ENCODE assay signal across 7 cellular contexts in the genomic region with DNA sequence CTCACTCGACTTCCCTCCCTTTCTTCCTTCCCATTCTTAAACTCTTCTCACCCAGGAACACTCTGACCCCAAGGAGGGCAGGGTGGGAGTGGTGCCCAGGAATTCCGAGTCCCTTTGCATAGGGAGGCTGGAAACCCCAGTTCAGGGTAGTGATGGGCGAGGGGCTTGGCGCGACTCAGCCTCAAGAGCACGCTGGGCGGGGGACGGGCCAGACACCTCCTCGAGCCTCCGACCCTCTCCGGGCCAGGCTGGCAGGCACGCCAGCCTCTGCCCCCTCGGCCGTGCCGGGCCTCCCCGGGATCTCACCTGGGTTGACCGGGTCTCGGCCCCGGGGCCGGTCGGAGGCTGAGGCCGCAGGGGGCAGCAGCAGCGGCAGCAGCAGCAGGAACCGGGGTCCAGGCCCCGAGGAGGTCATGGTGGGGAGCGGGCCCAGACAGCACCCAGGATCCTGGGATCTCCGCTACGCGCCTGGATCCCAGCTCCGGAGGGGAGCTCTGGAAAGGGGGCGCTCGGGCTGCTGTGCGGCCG. TPM values are rescaled to one million over a fixed set of nuclear protein-coding genes. Genes with fewer than 3 reads are reported as not detected.
DNase-seq lines count a peak whose midpoint lies in the region; ATAC-seq and TF ChIP-seq lines count a peak whose summit lies in the region.

No MANE protein-coding gene starts in this region.

- H3K36me3 ChIP-seq in SJSA1 = peaks cover 33% of the 10 kb centered on the region
- peaks cover 0 to 51% (median 0%) of the 10 kb centered on the region in 3 donors for H3K36me3 ChIP-seq in esophagus squamous epithelium
- no peaks in the 10 kb centered on the region for H3K36me3 ChIP-seq in parathyroid adenoma (ENCODE audit: control insufficient read depth, insufficient read depth, low read length)

- intact Hi-C loops in esophagus squamous epithelium (cut with DNase I) = no loop called here

- H3K4me2 ChIP-seq in parathyroid adenoma (ENCODE audit: low read length) = peak overlapping the region; percentile 99

- TF ChIP-seq CTCF in esophagus squamous epithelium (IDR thresholded peaks at IDR 0.05) (no peak), parathyroid adenoma (IDR thresholded peaks at IDR 0.05) (peak; percentile 20)

- TF ChIP-seq POLR2A in esophagus squamous epithelium (IDR thresholded peaks at IDR 0.05) = no peak

- peak overlapping the region; percentile 91 for H2AFZ ChIP-seq in parathyroid adenoma

- 0% methylated on average over 4 to 9 of the region's 34 CpGs for WGBS in esophagus squamous epithelium, 2 donors

- peak in 1 of 2 experiments; percentile 58 for DNase-seq in SJSA1 (ENCODE audit: low read depth in 1 of 2, low spot score in 2 of 2)
- no peak for DNase-seq in esophagus squamous epithelium (lab: John Stamatoyannopoulos, UW)
- DNase-seq in COLO668 (lab: John Stamatoyannopoulos, UW; ENCODE audit: unreplicated experiment) = no peak

- H3K4me3 ChIP-seq in SJSA1 (peak overlapping the region; percentile 65), esophagus squamous epithelium (peak overlapping the region; percentile 57 to 90 (median 78)), parathyroid adenoma (ENCODE audit: low read depth, low read length) (peak overlapping the region; percentile 95)

- peak; percentile 32 for ATAC-seq in GM18867 (IDR thresholded peaks at IDR 0.05; ENCODE audit: unreplicated experiment)
- peak; percentile 17 for ATAC-seq in HG02678 (IDR thresholded peaks at IDR 0.05; ENCODE audit: unreplicated experiment)
- no peak for ATAC-seq in HG02938 (IDR thresholded peaks at IDR 0.05; ENCODE audit: unreplicated experiment)

- H3K27ac ChIP-seq in SJSA1 = peak overlapping the region; percentile 81
- peak overlapping the region; percentile 77 to 95 (median 90) for H3K27ac ChIP-seq in esophagus squamous epithelium
- peak overlapping the region; percentile 94 for H3K27ac ChIP-seq in parathyroid adenoma

- peaks cover 32% of the 10 kb centered on the region for H3K79me2 ChIP-seq in parathyroid adenoma

- H3K27me3 ChIP-seq in SJSA1 (replicated peaks) (no peaks in the 10 kb centered on the region), esophagus squamous epithelium (no peaks in the 10 kb centered on the region), parathyroid adenoma (ENCODE audit: control insufficient read depth, insufficient read depth, low read length) (no peaks in the 10 kb centered on the region)

- H3K9me3 ChIP-seq in SJSA1 (replicated peaks) (no peaks in the 10 kb centered on the region), esophagus squamous epithelium (no peaks in the 10 kb centered on the region), parathyroid adenoma (ENCODE audit: control insufficient read depth, low read length) (no peaks in the 10 kb centered on the region)

- H3K9ac ChIP-seq in parathyroid adenoma = no peak overlapping the region

- peaks cover 11% of the 10 kb centered on the region for H3K4me1 ChIP-seq in SJSA1 (replicated peaks)
- H3K4me1 ChIP-seq in esophagus squamous epithelium = peaks cover 21 to 56% (median 22%) of the 10 kb centered on the region in 3 donors
- no peaks in the 10 kb centered on the region for H3K4me1 ChIP-seq in parathyroid adenoma

RNA-seq across cellular contexts. Expression of a gene that starts 0.5 kb away (rescaled TPM):
- 71.3 and 88.2 TPM in 2 replicates for total RNA-seq in SJSA1 (2014; rRNA removed; shearing (Covaris generic))
- 10 to 100 TPM in 2 of 4 donors, 1 to 10 TPM in 2; 2.5 to 14.5 (median 9.7) TPM for total RNA-seq in esophagus squamous epithelium

RNA-seq across cellular contexts. Expression of a gene that starts 1.0 kb away (rescaled TPM):
- total RNA-seq in SJSA1 (2014; rRNA removed; shearing (Covaris generic)) = 108 and 141 TPM in 2 replicates
- total RNA-seq in esophagus squamous epithelium = 10 to 100 TPM; 51.3 to 87.9 (median 64.4) TPM

RNA-seq across cellular contexts. Expression of a gene that starts 16.1 kb away (rescaled TPM):
- not detected in 2 replicates for total RNA-seq in SJSA1 (2014; rRNA removed; shearing (Covaris generic))
- not detected for total RNA-seq in esophagus squamous epithelium

RNA-seq across cellular contexts. Expression of a gene that starts 20.7 kb away (rescaled TPM):
- 0.72 and 2.1 TPM in 2 replicates for total RNA-seq in SJSA1 (2014; rRNA removed; shearing (Covaris generic))
- 1 to 10 TPM; 3.1 to 6.7 (median 4.2) TPM for total RNA-seq in esophagus squamous epithelium

RNA-seq across cellular contexts. Expression of a gene that starts 28.0 kb away (rescaled TPM):
- total RNA-seq in SJSA1 (2014; rRNA removed; shearing (Covaris generic)) = 132 and 162 TPM in 2 replicates
- 100 to 1,000 TPM; 127 to 233 (median 145) TPM for total RNA-seq in esophagus squamous epithelium
